In the genomic region with DNA sequence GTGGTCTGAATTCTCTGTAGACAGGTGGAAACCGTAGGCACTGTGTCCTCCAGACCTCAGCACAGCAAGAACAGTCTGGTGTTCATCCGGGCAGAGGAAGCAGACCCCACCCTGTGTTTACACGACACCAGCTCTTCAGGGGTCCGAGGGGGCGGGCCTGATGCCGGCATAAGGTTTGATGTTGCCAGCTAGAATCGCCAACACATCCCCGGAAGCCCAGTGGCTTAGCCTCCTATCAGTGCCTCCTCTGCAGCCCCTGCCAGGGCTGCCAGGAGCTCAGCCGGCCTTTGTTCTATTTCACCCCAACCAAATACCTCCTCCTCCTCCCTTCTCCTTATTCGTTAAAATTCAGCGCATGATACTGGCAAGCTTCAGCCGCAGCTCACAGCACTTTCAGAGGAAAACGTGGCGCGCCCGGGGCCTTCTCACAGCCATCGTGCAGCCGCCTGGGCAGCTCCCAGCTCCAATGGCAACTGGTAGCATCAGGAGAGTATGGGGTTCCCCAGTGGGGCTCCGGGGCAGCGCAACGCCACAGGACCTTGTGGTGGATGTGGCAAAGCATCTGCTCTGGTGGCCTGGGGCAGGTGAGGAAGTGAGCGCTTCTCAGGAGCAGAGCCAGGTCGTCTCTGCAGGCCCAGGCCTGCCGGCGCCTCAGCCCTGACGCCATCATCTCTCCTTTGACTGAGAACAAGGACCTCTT, we compare ENCODE assay signal across 11 cellular contexts.
DNase-seq lines count a peak whose midpoint lies in the region; ATAC-seq and TF ChIP-seq lines count a peak whose summit lies in the region.
"Had no signal": no experiment of that assay in that cellular context is flagged by ENCODE, and none has a peak within 500 bp of the region (broad histone marks: within the 10 kb centered on the region; RNA-seq: fewer than 3 reads in every experiment).

No MANE protein-coding gene starts in this region.

- H3K9me3 ChIP-seq in endocrine pancreas (ENCODE audit: control insufficient read depth, low read length): no peaks in the 10 kb centered on the region
- H3K9me3 ChIP-seq: spleen had no signal

- H3K36me3 Mint-ChIP-seq in neural crest cell (ENCODE audit: low read depth): no peaks in the 10 kb centered on the region

- H3K4me1 ChIP-seq in endocrine pancreas (ENCODE audit: control insufficient read depth, insufficient read depth, low read length): no peaks in the 10 kb centered on the region

- H3K27ac ChIP-seq in C4-2B: peak overlapping the region; percentile 48

- no peak overlapping the region for H3K4me3 Mint-ChIP-seq in neural crest cell
- H3K4me3 Mint-ChIP-seq: CD14-positive monocyte had no signal

- no peak for ATAC-seq in HG03045 (IDR thresholded peaks at IDR 0.05; ENCODE audit: unreplicated experiment)

- no peaks in the 10 kb centered on the region for H3K36me3 ChIP-seq in endocrine pancreas (ENCODE audit: control insufficient read depth, insufficient read depth, low read length)

- in situ Hi-C loops in GM13976 (cut with MboI; ENCODE audit: low sequenced_read_pairs, unreplicated experiment): no loop called here

- peaks cover 24% of the 10 kb centered on the region for H3K4me1 Mint-ChIP-seq in neural crest cell

- H3K4me3 ChIP-seq in endocrine pancreas (ENCODE audit: control insufficient read depth, insufficient read depth, low read length): no peak overlapping the region
- H3K4me3 ChIP-seq: spleen had no signal

- peak overlapping the region; percentile 25 for H3K9ac ChIP-seq in endocrine pancreas (ENCODE audit: control insufficient read depth, insufficient read depth, low read length)

- no peaks in the 10 kb centered on the region for H3K9me3 Mint-ChIP-seq in neural crest cell

- peak; percentile 22 for DNase-seq in NCI-H2107 (lab: John Stamatoyannopoulos, UW)
- DNase-seq in neural crest cell (ENCODE audit: low read depth, low spot score): no peak
- DNase-seq in LoVo (ENCODE audit: low spot score): no peak
- DNase-seq in GM13976 (ENCODE audit: low spot score): no peak
- no peak for DNase-seq in GM20000 (ENCODE audit: low spot score)
- DNase-seq: spleen, T-helper 9 cell had no signal

- no peaks in the 10 kb centered on the region for H3K27me3 ChIP-seq in endocrine pancreas (ENCODE audit: control insufficient read depth, insufficient read depth, low read length)
- H3K27me3 ChIP-seq: spleen had no signal

- peak overlapping the region; percentile 57 for H3K27ac Mint-ChIP-seq in neural crest cell (ENCODE audit: unreplicated experiment)

- H3K27me3 Mint-ChIP-seq in neural crest cell (ENCODE audit: low read depth): no peaks in the 10 kb centered on the region

- TF ChIP-seq CTCF in C4-2B (conservative IDR thresholded peaks at IDR 0.05) (no peak), neural crest cell (conservative IDR thresholded peaks at IDR 0.05) (no peak), GM13976 (IDR thresholded peaks at IDR 0.05; ENCODE audit: borderline replicate concordance, control extremely low read depth, extremely low read depth, insufficient read depth, missing control alignments) (no peak), GM20000 (IDR thresholded peaks at IDR 0.05; ENCODE audit: extremely low read depth, missing control alignments) (no peak)
